31 cellular contexts compared by ENCODE assay signal in genomic region chr2:201362396-201362795, GRCh38. TPM values are rescaled to one million over a fixed set of nuclear protein-coding genes. Genes with fewer than 3 reads are reported as not detected.
DNase-seq lines count a peak whose midpoint lies in the region; ATAC-seq and TF ChIP-seq lines count a peak whose summit lies in the region.
"Had no signal": no experiment of that assay in that cellular context is flagged by ENCODE, and none has a peak within 500 bp of the region (broad histone marks: within the 10 kb centered on the region; RNA-seq: fewer than 3 reads in every experiment).

No MANE protein-coding gene starts in this region.

- no peak overlapping the region for H3K27ac Mint-ChIP-seq in type B pancreatic cell
- H3K27ac Mint-ChIP-seq: activated CD4-positive, alpha-beta T cell treated with anti-CD3 and anti-CD28 coated beads, Interleukin-2, amount 10 ng/mL, durations not matched to agents 24 days and 14 days; progenitor cell of endocrine pancreas; stimulated activated naive B cell treated with anti-CD40 and anti-IgM and Interleukin-4, amounts not matched to agents 10 μg/mL and 1 μg/mL and 100 μg/mL, for 72 hours had no signal

- DNase-seq in GM03348 (ENCODE audit: low spot score) (peak; percentile 16), PC-3 (peak; percentile 29), omental fat pad (ENCODE audit: low spot score) (no peak), type B pancreatic cell (ENCODE audit: extremely low spot score, unreplicated experiment) (no peak), SK-N-DZ (ENCODE audit: low spot score) (no peak), NCI-H1105 treated with DMSO at 0.1 percent for 48 hours (lab: John Stamatoyannopoulos, UW) (no peak)
- DNase-seq: activated CD4-positive, alpha-beta T cell treated with anti-CD3 and anti-CD28 coated beads, Interleukin-2, amount 10 ng/mL, durations not matched to agents 24 days and 14 days; activated T-cell treated with anti-CD3 and anti-CD28 coated beads, Interleukin-2, amount 50 U/mL, for 4 hours; effector CD8-positive, alpha-beta T cell; erythroblast; H7; hippocampal formation; Karpas-422; left ventricle myocardium inferior; NCI-H1092 treated with DMSO at 0.1 percent for 48 hours; NCI-H187 treated with DMSO at 0.1 percent for 48 hours; NCI-H2171 treated with DMSO at 0.1 percent for 48 hours; NCI-H524 treated with DMSO at 0.1 percent for 48 hours; NK-92 treated with Interleukin-12 subunit alpha and Interleukin-12 subunit beta, amount 100 ng/mL, for 24 hours; PC-9; Right ventricle myocardium superior; sigmoid colon; stimulated activated naive B cell treated with anti-CD40 and anti-IgM and Interleukin-4, amounts not matched to agents 10 μg/mL and 1 μg/mL and 100 μg/mL, for 72 hours had no signal

- peaks cover 5% of the 10 kb centered on the region for H3K9me3 Mint-ChIP-seq in type B pancreatic cell

- no peak overlapping the region for H3K27ac ChIP-seq in PC-3 (ENCODE audit: low read length)
- H3K27ac ChIP-seq in esophagus (ENCODE audit: low read depth in 2 of 2, low read length in 1 of 2), result peak overlapping the region; percentile 42 to 75
- H3K27ac ChIP-seq: C4-2B, gastroesophageal sphincter, left ventricle myocardium inferior, PC-9, sigmoid colon, suprapubic skin, vagina, VCaP had no signal

- no peaks in the 10 kb centered on the region for H3K79me2 ChIP-seq in PC-3 (ENCODE audit: low read length)

- POLR2A ChIA-PET in PC-3 (lab: Charles Lee; ENCODE audit: unreplicated experiment), result no interaction called here

- H3K4me3 Mint-ChIP-seq in type B pancreatic cell, result no peak overlapping the region
- H3K4me3 Mint-ChIP-seq: activated CD4-positive, alpha-beta T cell treated with anti-CD3 and anti-CD28 coated beads, Interleukin-2, amount 10 ng/mL, durations not matched to agents 24 days and 14 days; activated T-cell treated with anti-CD3 and anti-CD28 coated beads, Interleukin-2, amount 50 U/mL, for 4 hours; stimulated activated naive B cell treated with anti-CD40 and anti-IgM and Interleukin-4, amounts not matched to agents 10 μg/mL and 1 μg/mL and 100 μg/mL, for 72 hours had no signal

- peaks cover 7% of the 10 kb centered on the region for H3F3A ChIP-seq in PC-3 (ENCODE audit: low read length, unreplicated experiment)

- peaks cover 29% of the 10 kb centered on the region for H3K36me3 Mint-ChIP-seq in type B pancreatic cell

- H2AFZ ChIP-seq in PC-3 (ENCODE audit: low read length), result no peak overlapping the region
- H2AFZ ChIP-seq: PC-9 had no signal

- BruUV-seq in PC-3 (replicated peaks; lab: Mats Ljungman, UMichigan), result no TSS peak

- H3K9me3 ChIP-seq in PC-3 (ENCODE audit: low read length) (no peaks in the 10 kb centered on the region), esophagus (ENCODE audit: control insufficient read depth in 2 of 2, insufficient read depth in 1 of 2, low read depth in 1 of 2, low read length in 1 of 2) (peaks cover 0 to 3% of the 10 kb centered on the region in 2 donors)
- H3K9me3 ChIP-seq: sigmoid colon, suprapubic skin, vagina had no signal

- WGBS in esophagus, 2 donors, result 95 to 96% methylated on average over 2 of the region's 2 CpGs

- H3K4me2 ChIP-seq in PC-3 (ENCODE audit: low read length), result no peak overlapping the region
- H3K4me2 ChIP-seq: PC-9 had no signal

- H3K27me3 ChIP-seq in PC-3 (ENCODE audit: low read length) (no peaks in the 10 kb centered on the region), esophagus (ENCODE audit: control insufficient read depth in 1 of 2, insufficient read depth in 2 of 2, low read length in 2 of 2) (no peaks in the 10 kb centered on the region)
- H3K27me3 ChIP-seq: gastroesophageal sphincter, sigmoid colon, suprapubic skin, vagina had no signal

- H3K4me3 ChIP-seq in PC-3 (ENCODE audit: low read length), result no peak overlapping the region
- no peak overlapping the region for H3K4me3 ChIP-seq in esophagus (ENCODE audit: low read depth in 1 of 2, low read length in 2 of 2)
- H3K4me3 ChIP-seq: gastroesophageal sphincter, left ventricle myocardium inferior, PC-9, sigmoid colon, suprapubic skin, vagina had no signal

- peak; percentile 11; the same call in 1 of the 2 replicates for ATAC-seq in PC-3
- peak; percentile 41 for ATAC-seq in omental fat pad (ENCODE audit: low FRiP score)
- no peak for ATAC-seq in GM18511 (IDR thresholded peaks at IDR 0.05; ENCODE audit: unreplicated experiment)
- ATAC-seq: activated T-cell treated with anti-CD3 and anti-CD28 coated beads, Interleukin-2, amount 50 U/mL, for 4 hours; gastroesophageal sphincter; stimulated activated naive B cell treated with anti-CD40 and anti-IgM and Interleukin-4, amounts not matched to agents 10 μg/mL and 1 μg/mL and 100 μg/mL, for 72 hours had no signal

- no peaks in the 10 kb centered on the region for H3K27me3 Mint-ChIP-seq in type B pancreatic cell
- H3K27me3 Mint-ChIP-seq: activated CD4-positive, alpha-beta T cell treated with anti-CD3 and anti-CD28 coated beads, Interleukin-2, amount 10 ng/mL, durations not matched to agents 24 days and 14 days; progenitor cell of endocrine pancreas; stimulated activated naive B cell treated with anti-CD40 and anti-IgM and Interleukin-4, amounts not matched to agents 10 μg/mL and 1 μg/mL and 100 μg/mL, for 72 hours had no signal

- peaks cover 13% of the 10 kb centered on the region for H3K4me1 ChIP-seq in PC-3 (ENCODE audit: insufficient read depth, low read length)
- peaks cover 0 to 3% of the 10 kb centered on the region in 2 donors for H3K4me1 ChIP-seq in esophagus (ENCODE audit: control insufficient read depth in 2 of 2, insufficient read depth in 2 of 2, low read length in 1 of 2)
- H3K4me1 ChIP-seq: suprapubic skin, vagina had no signal

- no peak overlapping the region for H3K9ac ChIP-seq in PC-3 (ENCODE audit: low read length)

- intact Hi-C loops in PC-3 (cut with micrococcal nuclease), result loop anchor here (5.0 kb wide), 1 partner anchor 180 kb away; the partner anchor contains the start of gene CASP10

- H3K36me3 ChIP-seq in PC-3 (ENCODE audit: low read depth, low read length) (no peaks in the 10 kb centered on the region), esophagus (ENCODE audit: control insufficient read depth in 2 of 2, insufficient read depth in 2 of 2, low read length in 1 of 2) (peaks cover 2 to 4% of the 10 kb centered on the region in 2 donors)
- H3K36me3 ChIP-seq: vagina had no signal

- no peaks in the 10 kb centered on the region for H3K9me2 ChIP-seq in PC-3 (replicated peaks; ENCODE audit: low read length)

- CTCF ChIA-PET in PC-3 (lab: Charles Lee), result no interaction called here

- no peaks in the 10 kb centered on the region for H4K20me1 ChIP-seq in PC-3 (ENCODE audit: low read length)

- TF ChIP-seq CTCF in PC-3 (conservative IDR thresholded peaks at IDR 0.05; ENCODE audit: low read depth, low read length) (no peak), omental fat pad (IDR thresholded peaks at IDR 0.05) (no peak), type B pancreatic cell (conservative IDR thresholded peaks at IDR 0.05) (no peak)

- H3K4me1 Mint-ChIP-seq in type B pancreatic cell (ENCODE audit: unreplicated experiment), result peaks cover 2% of the 10 kb centered on the region

RNA-seq across cellular contexts. Expression of gene FLACC1, which starts 5.3 kb away (rescaled TPM):
- total RNA-seq in PC-3 (2014; rRNA removed) (0.26 and 5.9 TPM in 2 replicates), omental fat pad (1 to 10 TPM; 1.6 to 3.2 (median 1.9) TPM), type B pancreatic cell (ENCODE audit: low replicate concordance) (0.48 and 1.4 TPM in 2 replicates)
- under 1 TPM; 0.27 to 0.59 TPM for polyA plus RNA-seq in esophagus
- polyA plus RNA-seq in SK-N-DZ (2014; cell fraction: cytosol; rRNA removed), result 1.2 TPM in 1 of 2 replicates, not detected in the other
- 3.4 and 7.4 TPM in 2 replicates for polyA plus RNA-seq in SK-N-DZ (2014; cell fraction: nucleus; rRNA removed)
- total RNA-seq: H7 had no signal

Comparison
In these comparisons a context has a peak if more than half of its experiments do, and no peak if none do; other contexts are left out.
1. DNase-seq: peak in GM03348 (single experiment) and PC-3 (single experiment); none in omental fat pad (single experiment), type B pancreatic cell (single experiment), SK-N-DZ (single experiment) and NCI-H1105 treated with DMSO at 0.1 percent for 48 hours (single experiment).